1 cellular context compared by ENCODE assay signal in genomic region chr6:7164536-7165001, GRCh38.
TF ChIP-seq lines count a peak whose summit lies in the region.

No MANE protein-coding gene starts in this region.

TF ChIP-seq in K562, 482 proteins besides CTCF, POLR2A, EP300 and RAD21 (continues in another document):
- TF ChIP-seq, protein P1, sequence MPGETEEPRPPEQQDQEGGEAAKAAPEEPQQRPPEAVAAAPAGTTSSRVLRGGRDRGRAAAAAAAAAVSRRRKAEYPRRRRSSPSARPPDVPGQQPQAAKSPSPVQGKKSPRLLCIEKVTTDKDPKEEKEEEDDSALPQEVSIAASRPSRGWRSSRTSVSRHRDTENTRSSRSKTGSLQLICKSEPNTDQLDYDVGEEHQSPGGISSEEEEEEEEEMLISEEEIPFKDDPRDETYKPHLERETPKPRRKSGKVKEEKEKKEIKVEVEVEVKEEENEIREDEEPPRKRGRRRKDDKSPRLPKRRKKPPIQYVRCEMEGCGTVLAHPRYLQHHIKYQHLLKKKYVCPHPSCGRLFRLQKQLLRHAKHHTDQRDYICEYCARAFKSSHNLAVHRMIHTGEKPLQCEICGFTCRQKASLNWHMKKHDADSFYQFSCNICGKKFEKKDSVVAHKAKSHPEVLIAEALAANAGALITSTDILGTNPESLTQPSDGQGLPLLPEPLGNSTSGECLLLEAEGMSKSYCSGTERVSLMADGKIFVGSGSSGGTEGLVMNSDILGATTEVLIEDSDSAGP (CRISPR knock-in tag; IDR thresholded peaks at IDR 0.05) = peak; percentile 46; the same call in 1 of the 2 replicates
- TF ChIP-seq, protein P2, sequence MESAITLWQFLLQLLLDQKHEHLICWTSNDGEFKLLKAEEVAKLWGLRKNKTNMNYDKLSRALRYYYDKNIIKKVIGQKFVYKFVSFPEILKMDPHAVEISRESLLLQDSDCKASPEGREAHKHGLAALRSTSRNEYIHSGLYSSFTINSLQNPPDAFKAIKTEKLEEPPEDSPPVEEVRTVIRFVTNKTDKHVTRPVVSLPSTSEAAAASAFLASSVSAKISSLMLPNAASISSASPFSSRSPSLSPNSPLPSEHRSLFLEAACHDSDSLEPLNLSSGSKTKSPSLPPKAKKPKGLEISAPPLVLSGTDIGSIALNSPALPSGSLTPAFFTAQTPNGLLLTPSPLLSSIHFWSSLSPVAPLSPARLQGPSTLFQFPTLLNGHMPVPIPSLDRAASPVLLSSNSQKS (CRISPR knock-in tag; IDR thresholded peaks at IDR 0.05) = no peak
- no peak for TF ChIP-seq KLF10 (CRISPR knock-in tag; IDR thresholded peaks at IDR 0.05)
- no peak for TF ChIP-seq MLLT1 (IDR thresholded peaks at IDR 0.05)
- TF ChIP-seq ZNF561 (CRISPR knock-in tag; conservative IDR thresholded peaks at IDR 0.05) = 0 out of 2 replicates have a peak, but pooled peaks have one; percentile 51
- TF ChIP-seq ZC3H8 (IDR thresholded peaks at IDR 0.05) = no peak
- no peak for TF ChIP-seq HDAC8 (tag; IDR thresholded peaks at IDR 0.05)
- no peak for TF ChIP-seq RBBP5 (IDR thresholded peaks at IDR 0.05; ENCODE audit: borderline replicate concordance, insufficient read depth, low read length, poor library complexity, severe bottlenecking)
- TF ChIP-seq CREB5 (CRISPR knock-in tag; IDR thresholded peaks at IDR 0.05) = peak; percentile 29; the same call in 1 of the 2 replicates
- TF ChIP-seq ZNF232 (CRISPR knock-in tag; IDR thresholded peaks at IDR 0.05) = 0 out of 2 replicates have a peak, but pooled peaks have one; percentile 60
- peak; percentile 51; the same call in 1 of the 2 replicates for TF ChIP-seq ZNF324 (CRISPR knock-in tag; IDR thresholded peaks at IDR 0.05)
- TF ChIP-seq RERE (CRISPR knock-in tag; IDR thresholded peaks at IDR 0.05; ENCODE audit: borderline replicate concordance) = no peak
- TF ChIP-seq, protein P3, sequence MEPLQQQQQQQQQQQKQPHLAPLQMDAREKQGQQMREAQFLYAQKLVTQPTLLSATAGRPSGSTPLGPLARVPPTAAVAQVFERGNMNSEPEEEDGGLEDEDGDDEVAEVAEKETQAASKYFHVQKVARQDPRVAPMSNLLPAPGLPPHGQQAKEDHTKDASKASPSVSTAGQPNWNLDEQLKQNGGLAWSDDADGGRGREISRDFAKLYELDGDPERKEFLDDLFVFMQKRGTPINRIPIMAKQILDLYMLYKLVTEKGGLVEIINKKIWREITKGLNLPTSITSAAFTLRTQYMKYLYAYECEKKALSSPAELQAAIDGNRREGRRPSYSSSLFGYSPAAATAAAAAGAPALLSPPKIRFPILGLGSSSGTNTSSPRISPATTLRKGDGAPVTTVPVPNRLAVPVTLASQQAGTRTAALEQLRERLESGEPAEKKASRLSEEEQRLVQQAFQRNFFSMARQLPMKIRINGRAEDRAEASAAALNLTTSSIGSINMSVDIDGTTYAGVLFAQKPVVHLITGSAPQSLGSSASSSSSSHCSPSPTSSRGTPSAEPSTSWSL (CRISPR knock-in tag; IDR thresholded peaks at IDR 0.05; ENCODE audit: borderline replicate concordance) = 0 out of 2 replicates have a peak, but pooled peaks have one; percentile 83
- no peak; a peak in 1 of 4 replicates for TF ChIP-seq RCOR1 (IDR thresholded peaks at IDR 0.05; ENCODE audit: borderline replicate concordance in 1 of 2, low read depth in 2 of 2, low read length in 2 of 2)
- TF ChIP-seq CBX1 (IDR thresholded peaks at IDR 0.05; ENCODE audit: low read depth) = no peak
- peak; percentile 50; the same call in 1 of the 2 replicates for TF ChIP-seq PHTF2 (CRISPR knock-in tag; IDR thresholded peaks at IDR 0.05)
- TF ChIP-seq XRCC3 (IDR thresholded peaks at IDR 0.05) = no peak
- no peak for TF ChIP-seq ZNF699 (CRISPR knock-in tag; IDR thresholded peaks at IDR 0.05; ENCODE audit: insufficient replicate concordance)
- 0 out of 2 replicates have a peak, but pooled peaks have one; percentile 56 for TF ChIP-seq NR2C2 (CRISPR knock-in tag; IDR thresholded peaks at IDR 0.05)
- no peak for TF ChIP-seq NR2C2 (tag; IDR thresholded peaks at IDR 0.05)
- TF ChIP-seq, protein P4, sequence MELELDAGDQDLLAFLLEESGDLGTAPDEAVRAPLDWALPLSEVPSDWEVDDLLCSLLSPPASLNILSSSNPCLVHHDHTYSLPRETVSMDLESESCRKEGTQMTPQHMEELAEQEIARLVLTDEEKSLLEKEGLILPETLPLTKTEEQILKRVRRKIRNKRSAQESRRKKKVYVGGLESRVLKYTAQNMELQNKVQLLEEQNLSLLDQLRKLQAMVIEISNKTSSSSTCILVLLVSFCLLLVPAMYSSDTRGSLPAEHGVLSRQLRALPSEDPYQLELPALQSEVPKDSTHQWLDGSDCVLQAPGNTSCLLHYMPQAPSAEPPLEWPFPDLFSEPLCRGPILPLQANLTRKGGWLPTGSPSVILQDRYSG (tag; conservative IDR thresholded peaks at IDR 0.05; ENCODE audit: low read depth) = 0 out of 2 replicates have a peak, but pooled peaks have one; percentile 26
- no peak for TF ChIP-seq CBX8 (IDR thresholded peaks at IDR 0.05; ENCODE audit: borderline replicate concordance, extremely low read depth, low read depth, low read length, poor library complexity, severe bottlenecking)
- TF ChIP-seq ZNF449 (CRISPR knock-in tag; IDR thresholded peaks at IDR 0.05) = no peak
- no peak for TF ChIP-seq MAFG (tag; conservative IDR thresholded peaks at IDR 0.05)
- TF ChIP-seq POU5F1 (IDR thresholded peaks at IDR 0.05; ENCODE audit: borderline replicate concordance, low read depth, low read length, partially characterized antibody) = no peak
- TF ChIP-seq, protein P5, sequence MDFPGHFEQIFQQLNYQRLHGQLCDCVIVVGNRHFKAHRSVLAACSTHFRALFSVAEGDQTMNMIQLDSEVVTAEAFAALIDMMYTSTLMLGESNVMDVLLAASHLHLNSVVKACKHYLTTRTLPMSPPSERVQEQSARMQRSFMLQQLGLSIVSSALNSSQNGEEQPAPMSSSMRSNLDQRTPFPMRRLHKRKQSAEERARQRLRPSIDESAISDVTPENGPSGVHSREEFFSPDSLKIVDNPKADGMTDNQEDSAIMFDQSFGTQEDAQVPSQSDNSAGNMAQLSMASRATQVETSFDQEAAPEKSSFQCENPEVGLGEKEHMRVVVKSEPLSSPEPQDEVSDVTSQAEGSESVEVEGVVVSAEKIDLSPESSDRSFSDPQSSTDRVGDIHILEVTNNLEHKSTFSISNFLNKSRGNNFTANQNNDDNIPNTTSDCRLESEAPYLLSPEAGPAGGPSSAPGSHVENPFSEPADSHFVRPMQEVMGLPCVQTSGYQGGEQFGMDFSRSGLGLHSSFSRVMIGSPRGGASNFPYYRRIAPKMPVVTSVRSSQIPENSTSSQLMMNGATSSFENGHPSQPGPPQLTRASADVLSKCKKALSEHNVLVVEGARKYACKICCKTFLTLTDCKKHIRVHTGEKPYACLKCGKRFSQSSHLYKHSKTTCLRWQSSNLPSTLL (IDR thresholded peaks at IDR 0.05) = no peak
- 0 out of 2 replicates have a peak, but pooled peaks have one; percentile 13 for TF ChIP-seq HIVEP1 (CRISPR knock-in tag; IDR thresholded peaks at IDR 0.05)
- TF ChIP-seq NFE2 (IDR thresholded peaks at IDR 0.05; ENCODE audit: low read depth) = no peak
- TF ChIP-seq, protein P6, sequence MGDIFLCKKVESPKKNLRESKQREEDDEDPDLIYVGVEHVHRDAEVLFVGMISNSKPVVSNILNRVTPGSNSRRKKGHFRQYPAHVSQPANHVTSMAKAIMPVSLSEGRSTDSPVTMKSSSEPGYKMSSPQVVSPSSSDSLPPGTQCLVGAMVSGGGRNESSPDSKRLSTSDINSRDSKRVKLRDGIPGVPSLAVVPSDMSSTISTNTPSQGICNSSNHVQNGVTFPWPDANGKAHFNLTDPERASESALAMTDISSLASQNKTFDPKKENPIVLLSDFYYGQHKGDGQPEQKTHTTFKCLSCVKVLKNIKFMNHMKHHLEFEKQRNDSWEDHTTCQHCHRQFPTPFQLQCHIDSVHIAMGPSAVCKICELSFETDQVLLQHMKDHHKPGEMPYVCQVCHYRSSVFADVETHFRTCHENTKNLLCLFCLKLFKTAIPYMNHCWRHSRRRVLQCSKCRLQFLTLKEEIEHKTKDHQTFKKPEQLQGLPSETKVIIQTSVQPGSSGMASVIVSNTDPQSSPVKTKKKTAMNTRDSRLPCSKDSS (IDR thresholded peaks at IDR 0.05; ENCODE audit: low read depth, partially characterized antibody) = no peak
- no peak for TF ChIP-seq CSDE1 (IDR thresholded peaks at IDR 0.05)
- no peak for TF ChIP-seq HNRNPL (IDR thresholded peaks at IDR 0.05; ENCODE audit: low read depth, low read length)
- no peak for TF ChIP-seq ASH1L (IDR thresholded peaks at IDR 0.05; ENCODE audit: borderline replicate concordance, low read depth, partially characterized antibody)
- TF ChIP-seq, protein P7, sequence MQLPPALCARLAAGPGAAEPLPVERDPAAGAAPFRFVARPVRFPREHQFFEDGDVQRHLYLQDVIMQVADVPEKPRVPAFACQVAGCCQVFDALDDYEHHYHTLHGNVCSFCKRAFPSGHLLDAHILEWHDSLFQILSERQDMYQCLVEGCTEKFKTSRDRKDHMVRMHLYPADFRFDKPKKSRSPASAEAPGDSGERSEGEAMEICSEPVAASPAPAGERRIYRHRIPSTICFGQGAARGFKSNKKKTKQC (CRISPR knock-in tag; IDR thresholded peaks at IDR 0.05) = no peak
- TF ChIP-seq E2F3 (CRISPR knock-in tag; IDR thresholded peaks at IDR 0.05) = 0 out of 2 replicates have a peak, but pooled peaks have one; percentile 16
- TF ChIP-seq ZBTB8A (IDR thresholded peaks at IDR 0.05; ENCODE audit: partially characterized antibody) = no peak
